16 cellular contexts compared by ENCODE assay signal in genomic region chr10:24432478-24433416, GRCh38.
DNase-seq lines count a peak whose midpoint lies in the region; ATAC-seq, FAIRE-seq and TF ChIP-seq lines count a peak whose summit lies in the region.
"Had no signal": no experiment of that assay in that cellular context is flagged by ENCODE, and none has a peak within 500 bp of the region (broad histone marks: within the 10 kb centered on the region; RNA-seq: fewer than 3 reads in every experiment).

No MANE protein-coding gene starts in this region.

- peak overlapping the region; percentile 39 for H3K27ac ChIP-seq in brain microvascular endothelial cell
- H3K27ac ChIP-seq in mesenchymal stem cell (ENCODE audit: low read length, poor library complexity, severe bottlenecking): no peak overlapping the region
- H3K27ac ChIP-seq: psoas muscle, transverse colon had no signal

- H4K8ac ChIP-seq in mesenchymal stem cell (ENCODE audit: low read length): no peak overlapping the region

- H3K36me3 ChIP-seq in brain microvascular endothelial cell (replicated peaks) (no peaks in the 10 kb centered on the region), mesenchymal stem cell (ENCODE audit: control insufficient read depth in 1 of 2, insufficient read depth in 2 of 2, low read depth in 1 of 2, low read length in 2 of 2) (no peaks in the 10 kb centered on the region)
- H3K36me3 ChIP-seq: HAP-1, transverse colon had no signal

- in situ Hi-C loops in brain microvascular endothelial cell (cut with HindIII; ENCODE audit: low pct_ligation_motif_present, low sequenced_read_pairs): no loop called here

- peak overlapping the region in 1 of 2 experiments; percentile 2 for H3K18ac ChIP-seq in mesenchymal stem cell (ENCODE audit: low read depth in 1 of 2, low read length in 2 of 2)

- peak; percentile 73 for ATAC-seq in HG03442 (IDR thresholded peaks at IDR 0.05; ENCODE audit: unreplicated experiment)
- ATAC-seq: activated CD4-positive, alpha-beta T cell treated with anti-CD3 and anti-CD28 coated beads for 36 hours; activated T-cell treated with anti-CD3 and anti-CD28 coated beads, Interleukin-2, amount 50 U/mL, for 4 hours had no signal

- H2BK15ac ChIP-seq in mesenchymal stem cell (ENCODE audit: low read depth, poor library complexity, severe bottlenecking): no peak overlapping the region

- no peak overlapping the region for H4K91ac ChIP-seq in mesenchymal stem cell (ENCODE audit: low read length)

- H2BK12ac ChIP-seq in mesenchymal stem cell (ENCODE audit: low read length in 2 of 2): no peak overlapping the region

- TF ChIP-seq CTCF in brain microvascular endothelial cell (IDR thresholded peaks at IDR 0.05; ENCODE audit: low read depth, low read length, missing control alignments): no peak

- H3K9ac ChIP-seq in mesenchymal stem cell (ENCODE audit: low read length): no peak overlapping the region

- no peak overlapping the region for H3K14ac ChIP-seq in mesenchymal stem cell (ENCODE audit: low read length in 2 of 2)

- TF ChIP-seq POLR2A in GM12891 (IDR thresholded peaks at IDR 0.05; ENCODE audit: low read depth, low read length): no peak

- no peak overlapping the region for H3K23ac ChIP-seq in mesenchymal stem cell (ENCODE audit: low read length in 2 of 2)

- no peak overlapping the region for H3K4me2 ChIP-seq in mesenchymal stem cell (ENCODE audit: low read length, poor library complexity, severe bottlenecking)

- H3K9me3 ChIP-seq in mesenchymal stem cell (ENCODE audit: control insufficient read depth, low read length): no peaks in the 10 kb centered on the region
- H3K9me3 ChIP-seq: HAP-1, psoas muscle, transverse colon had no signal

- H3K4me3 ChIP-seq in brain microvascular endothelial cell (ENCODE audit: low read depth, low read length) (no peak overlapping the region), mesenchymal stem cell (ENCODE audit: insufficient read depth in 1 of 2, low read depth in 1 of 2, low read length in 2 of 2) (no peak overlapping the region)
- H3K4me3 ChIP-seq: HAP-1, psoas muscle, transverse colon had no signal

- H3K79me1 ChIP-seq in mesenchymal stem cell (replicated peaks; ENCODE audit: low read length, poor library complexity, severe bottlenecking): no peaks in the 10 kb centered on the region

- WGBS in mesenchymal stem cell: 52% methylated on average over 9 of the region's 9 CpGs

- no peak overlapping the region for H2AFZ ChIP-seq in mesenchymal stem cell (ENCODE audit: low read depth, low read length)

- H2AK5ac ChIP-seq in mesenchymal stem cell (ENCODE audit: low read length, severe bottlenecking): no peak overlapping the region

- H3K4me1 ChIP-seq in mesenchymal stem cell (ENCODE audit: control insufficient read depth, insufficient read depth, low read depth, low read length): peaks cover 2% of the 10 kb centered on the region
- H3K4me1 ChIP-seq: HAP-1, transverse colon had no signal

- no peaks in the 10 kb centered on the region for H3K27me3 ChIP-seq in brain microvascular endothelial cell (replicated peaks)
- H3K27me3 ChIP-seq in mesenchymal stem cell (ENCODE audit: control insufficient read depth in 1 of 2, insufficient read depth in 1 of 2, low read length in 2 of 2): no peaks in the 10 kb centered on the region
- H3K27me3 ChIP-seq: transverse colon had no signal

- H2BK5ac ChIP-seq in mesenchymal stem cell (ENCODE audit: low read depth, low read length, poor library complexity, severe bottlenecking): no peak overlapping the region

- no peak overlapping the region for H3K4ac ChIP-seq in mesenchymal stem cell (ENCODE audit: low read depth in 1 of 2, low read length in 2 of 2)

- H2BK120ac ChIP-seq in mesenchymal stem cell (ENCODE audit: low read depth, low read length): no peak overlapping the region

- peak; percentile 35 for FAIRE-seq in GM12891 (lab: Jason Lieb, UNC)
- FAIRE-seq: GM19239 had no signal

- DNase-seq in GM12891 (ENCODE audit: insufficient read length, low spot score) (no peak), brain microvascular endothelial cell (peak; percentile 54), mesenchymal stem cell (peak; percentile 52), NCI-H1105 treated with DMSO at 0.1 percent for 48 hours (lab: John Stamatoyannopoulos, UW) (no peak), NCI-H1436 treated with DMSO at 0.1 percent for 48 hours (lab: John Stamatoyannopoulos, UW) (no peak), GOT3 (lab: John Stamatoyannopoulos, UW) (no peak)
- DNase-seq in activated T-cell treated with anti-CD3 and anti-CD28 coated beads, Interleukin-2, amount 50 U/mL, for 1 hour: no peak
- DNase-seq: activated CD4-positive, alpha-beta T cell treated with anti-CD3 and anti-CD28 coated beads for 36 hours; activated T-cell treated with anti-CD3 and anti-CD28 coated beads, Interleukin-2, amount 50 U/mL, for 4 hours; amygdala; NCI-H146; psoas muscle; transverse colon had no signal

TF ChIP-seq in GM12891, 5 proteins besides CTCF, POLR2A, EP300 and RAD21:
- TF ChIP-seq PAX5 (IDR thresholded peaks at IDR 0.05; ENCODE audit: insufficient read depth, low read length, severe bottlenecking): no peak
- no peak for TF ChIP-seq POU2F2 (IDR thresholded peaks at IDR 0.05; ENCODE audit: low read depth, low read length)
- no peak for TF ChIP-seq SPI1 (IDR thresholded peaks at IDR 0.05; ENCODE audit: low read depth, low read length)
- TF ChIP-seq POLR2AphosphoS5 (IDR thresholded peaks at IDR 0.05; ENCODE audit: low read depth, low read length): no peak
- no peak for TF ChIP-seq TAF1 (IDR thresholded peaks at IDR 0.05; ENCODE audit: low read depth, low read length)

Comparison
In these comparisons a context has a peak if more than half of its experiments do, and no peak if none do; other contexts are left out.
1. DNase-seq: peak in brain microvascular endothelial cell (single experiment) and mesenchymal stem cell (single experiment); none in GM12891 (single experiment), activated T-cell treated with anti-CD3 and anti-CD28 coated beads, Interleukin-2, amount 50 U/mL, for 1 hour (single experiment), NCI-H1105 treated with DMSO at 0.1 percent for 48 hours (single experiment), NCI-H1436 treated with DMSO at 0.1 percent for 48 hours (single experiment) and GOT3 (single experiment).